In the genomic region with DNA sequence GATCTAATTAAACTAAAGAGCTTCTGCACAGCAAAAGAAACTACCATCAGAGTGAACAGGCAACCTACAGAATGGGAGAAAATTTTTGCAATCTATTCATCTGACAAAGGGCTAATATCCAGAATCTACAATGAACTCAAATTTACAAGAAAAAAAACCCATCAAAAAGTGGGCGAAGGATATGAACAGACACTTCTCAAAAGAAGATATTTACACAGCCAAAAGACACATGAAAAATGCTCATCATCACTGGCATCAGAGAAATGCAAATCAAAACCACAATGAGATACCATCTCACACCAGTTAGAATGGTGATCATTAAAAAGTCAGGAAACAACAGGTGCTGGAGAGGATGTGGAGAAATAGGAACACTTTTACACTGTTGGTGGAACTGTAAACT, we compare ENCODE assay signal across 8 cellular contexts. TPM values are rescaled to one million over a fixed set of nuclear protein-coding genes. Genes with fewer than 3 reads are reported as not detected.
"Had no signal": no experiment of that assay in that cellular context is flagged by ENCODE, and none has a peak within 500 bp of the region (broad histone marks: within the 10 kb centered on the region; RNA-seq: fewer than 3 reads in every experiment).

No MANE protein-coding gene starts in this region.

RNA-seq across cellular contexts. Expression of a gene that starts 34.9 kb away (rescaled TPM):
- total RNA-seq: LHCN-M2, MCF 10A, PC-9, Peyer's patch, Right ventricle myocardium inferior, SJCRH30 had no signal

RNA-seq across cellular contexts. Expression of a gene that starts 48.0 kb away (rescaled TPM):
- total RNA-seq: HT-29, LHCN-M2, MCF 10A, PC-9, Peyer's patch, Right ventricle myocardium inferior, RPMI7951, SJCRH30 had no signal
